Comparison of ENCODE assay signal across 8 cellular contexts in genomic region chr3:139934557-139935070, GRCh38. TPM values are rescaled to one million over a fixed set of nuclear protein-coding genes. Genes with fewer than 3 reads are reported as not detected.
DNase-seq lines count a peak whose midpoint lies in the region; FAIRE-seq and TF ChIP-seq lines count a peak whose summit lies in the region.

No MANE protein-coding gene starts in this region.

- H4K20me1 ChIP-seq in MM.1S (ENCODE audit: insufficient read depth, low read length): no peaks in the 10 kb centered on the region; the same call in 1 of the 2 replicates

- TF ChIP-seq POLR2A in GM12891 (IDR thresholded peaks at IDR 0.05; ENCODE audit: low read depth, low read length) (no peak), GM12892 (IDR thresholded peaks at IDR 0.05; ENCODE audit: low read depth, low read length) (no peak)

- H3K27ac ChIP-seq in MM.1S (ENCODE audit: low read length) (no peak overlapping the region), right atrium auricular region (peak overlapping the region; percentile 70 to 83)

- DNase-seq in GM06990 (ENCODE audit: extremely low read depth, insufficient read length): peak; percentile 9
- DNase-seq in MM.1S: no peak
- peak; percentile 39 for DNase-seq in SW480 (ENCODE audit: low spot score)
- DNase-seq in right atrium auricular region (ENCODE audit: low spot score): peak; percentile 74
- peak; percentile 80 for DNase-seq in pons (ENCODE audit: low spot score)
- DNase-seq in GM12891 (ENCODE audit: insufficient read length, low spot score): no peak
- DNase-seq in stimulated activated naive CD4-positive, alpha-beta T cell (lab: John Stamatoyannopoulos, UW): no peak
- no peak for DNase-seq in GM12892 (ENCODE audit: insufficient read length)

- H3K4me1 ChIP-seq in MM.1S (ENCODE audit: low read length) (no peaks in the 10 kb centered on the region), right atrium auricular region (peaks cover 0 to 29% of the 10 kb centered on the region in 2 donors)

- FAIRE-seq in GM12891 (lab: Jason Lieb, UNC) (no peak), GM12892 (lab: Jason Lieb, UNC) (no peak)

- H3K27me3 ChIP-seq in GM06990 (replicated peaks; ENCODE audit: control insufficient read depth, insufficient read depth, low read length) (peaks cover 4% of the 10 kb centered on the region), MM.1S (replicated peaks; ENCODE audit: insufficient read depth, low read length) (peaks cover 10% of the 10 kb centered on the region), right atrium auricular region (no peaks in the 10 kb centered on the region)

- H3K36me3 ChIP-seq in GM06990 (ENCODE audit: control insufficient read depth, insufficient read depth, low read length): no peaks in the 10 kb centered on the region
- H3K36me3 ChIP-seq in MM.1S (replicated peaks; ENCODE audit: insufficient read depth, low read length): no peaks in the 10 kb centered on the region
- no peaks in the 10 kb centered on the region for H3K36me3 ChIP-seq in right atrium auricular region

- H3K79me2 ChIP-seq in MM.1S (ENCODE audit: low read length): no peaks in the 10 kb centered on the region

- H3K4me3 ChIP-seq in GM06990 (replicated peaks; ENCODE audit: low read depth, low read length) (no peak overlapping the region; the same call in 1 of the 2 replicates), MM.1S (ENCODE audit: low read length) (peak overlapping the region; percentile 52), right atrium auricular region (peak overlapping the region; percentile 46 to 66)

- H3K9me3 ChIP-seq in MM.1S (replicated peaks; ENCODE audit: insufficient read depth, low read length) (no peaks in the 10 kb centered on the region), right atrium auricular region (no peaks in the 10 kb centered on the region)

- H3K9ac ChIP-seq in MM.1S (ENCODE audit: low read length): no peak overlapping the region

- H3K4me2 ChIP-seq in MM.1S (ENCODE audit: low read depth, low read length): peak overlapping the region; percentile 96

- TF ChIP-seq CTCF in GM06990 (IDR thresholded peaks at IDR 0.05; ENCODE audit: insufficient read depth, low read length, poor library complexity, severe bottlenecking): peak; percentile 46
- peak; percentile 33 for TF ChIP-seq CTCF in MM.1S (IDR thresholded peaks at IDR 0.05; ENCODE audit: low read length)
- peak in 1 of 2 donors; percentile 72 for TF ChIP-seq CTCF in right atrium auricular region (IDR thresholded peaks at IDR 0.05)

- no peaks in the 10 kb centered on the region for H3K9me2 ChIP-seq in MM.1S (replicated peaks; ENCODE audit: insufficient read depth, low read length)

- peak overlapping the region; percentile 35; the same call in 1 of the 2 replicates for H2AFZ ChIP-seq in MM.1S (ENCODE audit: low read length)

- H3F3A ChIP-seq in MM.1S (ENCODE audit: insufficient read depth, low read length): no peaks in the 10 kb centered on the region

TF ChIP-seq in GM12891, 5 proteins besides CTCF, POLR2A, EP300 and RAD21:
- TF ChIP-seq TAF1 (IDR thresholded peaks at IDR 0.05; ENCODE audit: low read depth, low read length) (no peak), SPI1 (IDR thresholded peaks at IDR 0.05; ENCODE audit: low read depth, low read length) (no peak), POU2F2 (IDR thresholded peaks at IDR 0.05; ENCODE audit: low read depth, low read length) (no peak), POLR2AphosphoS5 (IDR thresholded peaks at IDR 0.05; ENCODE audit: low read depth, low read length) (no peak), PAX5 (IDR thresholded peaks at IDR 0.05; ENCODE audit: insufficient read depth, low read length, severe bottlenecking) (no peak)

RNA-seq across cellular contexts. Expression of gene CLSTN2, which starts 0.4 kb away (rescaled TPM):
- 10 to 100 TPM; 13.6 to 28.3 TPM for total RNA-seq in right atrium auricular region
- 0.04 TPM for polyA plus RNA-seq in GM12891 (2012; ENCODE audit: low read depth, missing spikeins)
- polyA plus RNA-seq in GM12892 (2012; ENCODE audit: missing spikeins): 0.04 TPM

Comparison
In these comparisons a context has a peak if more than half of its experiments do, and no peak if none do; other contexts are left out.
1. DNase-seq: peak in GM06990 (single experiment), SW480 (single experiment), right atrium auricular region (single experiment) and pons (single experiment); none in MM.1S (single experiment), GM12891 (single experiment), stimulated activated naive CD4-positive, alpha-beta T cell (0 of 6) and GM12892 (single experiment).